1 cellular context compared by ENCODE assay signal in genomic region chr17:40604327-40605080, GRCh38.
TF ChIP-seq lines count a peak whose summit lies in the region.

No MANE protein-coding gene starts in this region.

TF ChIP-seq in SK-N-SH, 30 proteins besides CTCF, POLR2A, EP300 and RAD21 (continued from another document):
- no peak for TF ChIP-seq REST (IDR thresholded peaks at IDR 0.05; ENCODE audit: low read depth, low read length)
- no peak for TF ChIP-seq POLR2AphosphoS5 (IDR thresholded peaks at IDR 0.05; ENCODE audit: low read depth, low read length)
- TF ChIP-seq FOXJ3 (CRISPR knock-in tag; IDR thresholded peaks at IDR 0.05) = no peak
- no peak for TF ChIP-seq USF1 (IDR thresholded peaks at IDR 0.05; ENCODE audit: borderline replicate concordance, low read depth)
- TF ChIP-seq FOSL2 (IDR thresholded peaks at IDR 0.05; ENCODE audit: borderline replicate concordance, low read depth) = no peak
